16 cellular contexts compared by ENCODE assay signal in genomic region chr14:53330441-53330840, GRCh38.
A peak's percentile ranks its signal among the peaks of the same experiment; 100 is the strongest.
DNase-seq lines count a peak whose midpoint lies in the region; ATAC-seq, FAIRE-seq and TF ChIP-seq lines count a peak whose summit lies in the region.
"Had no signal": no experiment of that assay in that cellular context is flagged by ENCODE, and none has a peak within 500 bp of the region (broad histone marks: within the 10 kb centered on the region; RNA-seq: fewer than 3 reads in every experiment).

No MANE protein-coding gene starts in this region.

- H3K4me3 ChIP-seq in astrocyte (ENCODE audit: insufficient read depth, low read depth, low read length) (no peak overlapping the region), osteoblast (ENCODE audit: insufficient read depth, low read length) (no peak overlapping the region)
- H3K4me3 ChIP-seq: PC-9 had no signal

- intact Hi-C loops in activated CD4-positive, alpha-beta T cell treated with anti-CD3 and anti-CD28 coated beads for 36 hours (cut with DNase I, micrococcal nuclease) = no loop called here

- H3K27me3 ChIP-seq in astrocyte (ENCODE audit: insufficient read depth, low read length) (no peaks in the 10 kb centered on the region), osteoblast (ENCODE audit: insufficient read depth, low read length) (no peaks in the 10 kb centered on the region)

- POLR2A ChIA-PET in activated CD4-positive, alpha-beta T cell treated with anti-CD3 and anti-CD28 coated beads for 36 hours (lab: Charles Lee) = no interaction called here

- peak overlapping the region; percentile 4 for H3K27ac Mint-ChIP-seq in astrocyte (ENCODE audit: unreplicated experiment)
- no peak overlapping the region for H3K27ac Mint-ChIP-seq in activated CD4-positive, alpha-beta T cell treated with anti-CD3 and anti-CD28 coated beads for 36 hours
- H3K27ac Mint-ChIP-seq: H9 had no signal

- H3K9ac ChIP-seq in astrocyte (ENCODE audit: low read length) = no peak overlapping the region

- H3K9me3 Mint-ChIP-seq in astrocyte (ENCODE audit: unreplicated experiment) = no peaks in the 10 kb centered on the region
- no peaks in the 10 kb centered on the region for H3K9me3 Mint-ChIP-seq in activated CD4-positive, alpha-beta T cell treated with anti-CD3 and anti-CD28 coated beads for 36 hours (ENCODE audit: low read depth)
- H3K9me3 Mint-ChIP-seq: H9 had no signal

- no peak for FAIRE-seq in astrocyte (lab: Jason Lieb, UNC)

- H3K79me2 ChIP-seq in astrocyte (ENCODE audit: insufficient read depth, low read length) (no peaks in the 10 kb centered on the region), osteoblast (ENCODE audit: insufficient read depth, low read length) (no peaks in the 10 kb centered on the region)

- H3K9me3 ChIP-seq in astrocyte (ENCODE audit: insufficient read depth, low read depth, low read length) (no peaks in the 10 kb centered on the region), osteoblast (ENCODE audit: low read depth, low read length) (no peaks in the 10 kb centered on the region)

- H3K27ac ChIP-seq in astrocyte (ENCODE audit: low read depth, low read length) (no peak overlapping the region), osteoblast (ENCODE audit: low read depth, low read length) (peak overlapping the region; percentile 19)
- H3K27ac ChIP-seq: PC-9 had no signal

- peak overlapping the region; percentile 8 for H3K4me2 ChIP-seq in astrocyte (ENCODE audit: low read length)
- H3K4me2 ChIP-seq in osteoblast (ENCODE audit: insufficient read depth, low read length) = peak overlapping the region; percentile 10
- H3K4me2 ChIP-seq: PC-9 had no signal

- H3K36me3 ChIP-seq in astrocyte (ENCODE audit: insufficient read depth, low read length) (no peaks in the 10 kb centered on the region), osteoblast (ENCODE audit: insufficient read depth, low read length) (no peaks in the 10 kb centered on the region)

- H3K36me3 Mint-ChIP-seq in astrocyte (ENCODE audit: low read depth, unreplicated experiment) = no peaks in the 10 kb centered on the region
- no peaks in the 10 kb centered on the region for H3K36me3 Mint-ChIP-seq in activated CD4-positive, alpha-beta T cell treated with anti-CD3 and anti-CD28 coated beads for 36 hours (ENCODE audit: low read depth)

- H4K20me1 ChIP-seq in astrocyte (ENCODE audit: insufficient read depth, low read length) (no peaks in the 10 kb centered on the region), osteoblast (ENCODE audit: insufficient read depth, low read length) (no peaks in the 10 kb centered on the region)

- H3K27me3 Mint-ChIP-seq in astrocyte (ENCODE audit: low read depth, unreplicated experiment) = no peaks in the 10 kb centered on the region
- H3K27me3 Mint-ChIP-seq in activated CD4-positive, alpha-beta T cell treated with anti-CD3 and anti-CD28 coated beads for 36 hours = no peaks in the 10 kb centered on the region

- H2AFZ ChIP-seq in astrocyte (ENCODE audit: low read depth, low read length) = no peak overlapping the region
- H2AFZ ChIP-seq in osteoblast (ENCODE audit: low read length) = no peak overlapping the region
- H2AFZ ChIP-seq: PC-9 had no signal

- DNase-seq in EL = peak; percentile 8
- peak; percentile 53 for DNase-seq in M059J (ENCODE audit: low read depth)
- peak; percentile 38 for DNase-seq in astrocyte (ENCODE audit: low read depth)
- no peak for DNase-seq in osteoblast (ENCODE audit: insufficient read length, low spot score, missing footprints)
- no peak for DNase-seq in NCI-H2171 (lab: John Stamatoyannopoulos, UW)
- DNase-seq in activated CD4-positive, alpha-beta T cell treated with anti-CD3 and anti-CD28 coated beads for 36 hours = no peak
- DNase-seq: H9, KBM-7, MM.1S, NCI-H1092 treated with DMSO at 0.1 percent for 48 hours, NCI-H187 treated with DMSO at 0.1 percent for 48 hours, NCI-H510A treated with DMSO at 0.1 percent for 48 hours, NCI-H82, PC-9, SW 1271 had no signal

- peaks cover 17% of the 10 kb centered on the region for H3K4me1 ChIP-seq in astrocyte (ENCODE audit: insufficient read depth, low read length)
- H3K4me1 ChIP-seq in osteoblast (ENCODE audit: insufficient read depth, low read length) = peaks cover 25% of the 10 kb centered on the region

- peaks cover 27% of the 10 kb centered on the region for H3K4me1 Mint-ChIP-seq in astrocyte (ENCODE audit: low read depth, unreplicated experiment)
- H3K4me1 Mint-ChIP-seq in activated CD4-positive, alpha-beta T cell treated with anti-CD3 and anti-CD28 coated beads for 36 hours = peaks cover 13% of the 10 kb centered on the region

- no peak overlapping the region for H3K4me3 Mint-ChIP-seq in astrocyte (ENCODE audit: unreplicated experiment)
- no peak overlapping the region for H3K4me3 Mint-ChIP-seq in activated CD4-positive, alpha-beta T cell treated with anti-CD3 and anti-CD28 coated beads for 36 hours
- H3K4me3 Mint-ChIP-seq: H9 had no signal

- ATAC-seq in activated CD4-positive, alpha-beta T cell treated with anti-CD3 and anti-CD28 coated beads for 36 hours = no peak
- no peak for ATAC-seq in HG03342 (IDR thresholded peaks at IDR 0.05; ENCODE audit: unreplicated experiment)

- CTCF ChIA-PET in activated CD4-positive, alpha-beta T cell treated with anti-CD3 and anti-CD28 coated beads for 36 hours (lab: Charles Lee) = no interaction called here

- no peak for TF ChIP-seq CTCF in astrocyte (IDR thresholded peaks at IDR 0.05; ENCODE audit: insufficient read depth, low read depth, low read length)
- no peak for TF ChIP-seq CTCF in osteoblast (IDR thresholded peaks at IDR 0.05; ENCODE audit: extremely low read depth, low read depth, low read length)

Comparison
In these comparisons a context has a peak if more than half of its experiments do, and no peak if none do; other contexts are left out.
1. DNase-seq: peak in EL (single experiment), M059J (single experiment) and astrocyte (single experiment); none in osteoblast (single experiment), NCI-H2171 (single experiment) and activated CD4-positive, alpha-beta T cell treated with anti-CD3 and anti-CD28 coated beads for 36 hours (single experiment).